Comparison of ENCODE assay signal across 24 cellular contexts in the genomic region with DNA sequence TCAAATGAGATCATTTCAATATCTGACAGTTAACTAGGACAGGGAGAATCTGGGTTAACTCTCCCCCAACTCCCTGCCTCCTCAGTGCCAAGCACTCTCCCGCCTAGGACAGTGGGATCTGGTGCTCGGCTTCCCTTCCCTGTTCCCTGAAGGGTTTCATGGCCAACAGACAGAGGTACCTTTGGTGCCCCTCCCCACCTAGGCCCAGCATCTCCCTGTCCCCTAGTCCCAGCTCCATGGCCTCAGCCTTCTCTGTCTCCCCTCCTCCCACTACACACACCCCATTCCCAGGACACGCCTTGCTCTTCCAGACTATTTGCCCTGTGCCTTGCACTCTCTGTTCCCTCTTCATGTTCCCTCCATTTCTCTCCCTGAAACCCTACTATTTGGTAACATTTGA.
DNase-seq lines count a peak whose midpoint lies in the region; ATAC-seq lines count a peak whose summit lies in the region.
"Had no signal": no experiment of that assay in that cellular context is flagged by ENCODE, and none has a peak within 500 bp of the region (broad histone marks: within the 10 kb centered on the region; RNA-seq: fewer than 3 reads in every experiment).

No MANE protein-coding gene starts in this region.

- H3K4me3 Mint-ChIP-seq in activated naive CD8-positive, alpha-beta T cell = no peak overlapping the region
- H3K4me3 Mint-ChIP-seq in activated naive CD8-positive, alpha-beta T cell treated with anti-CD3 and anti-CD28 coated beads for 36 hours = no peak overlapping the region
- peak overlapping the region; percentile 77 for H3K4me3 Mint-ChIP-seq in T-helper 17 cell
- peak overlapping the region in 1 of 2 donors; percentile 1 for H3K4me3 Mint-ChIP-seq in effector memory CD8-positive, alpha-beta T cell
- H3K4me3 Mint-ChIP-seq: GM23338 had no signal

- peaks cover 2% of the 10 kb centered on the region; the same call in 1 of the 2 replicates for H3K27me3 ChIP-seq in MG63
- H3K27me3 ChIP-seq: pancreas had no signal

- H3K9me3 ChIP-seq in T-helper 17 cell (ENCODE audit: control insufficient read depth, low read length, poor library complexity, severe bottlenecking) (no peaks in the 10 kb centered on the region), MG63 (no peaks in the 10 kb centered on the region)
- H3K9me3 ChIP-seq: pancreas had no signal

- no peaks in the 10 kb centered on the region for H3K9me3 Mint-ChIP-seq in activated naive CD8-positive, alpha-beta T cell (ENCODE audit: low read depth)
- no peaks in the 10 kb centered on the region for H3K9me3 Mint-ChIP-seq in activated naive CD8-positive, alpha-beta T cell treated with anti-CD3 and anti-CD28 coated beads for 36 hours
- no peaks in the 10 kb centered on the region for H3K9me3 Mint-ChIP-seq in effector memory CD8-positive, alpha-beta T cell
- H3K9me3 Mint-ChIP-seq: GM23338; stimulated activated naive B cell treated with anti-CD40 and anti-IgM and Interleukin-4, amounts not matched to agents 10 μg/mL and 1 μg/mL and 100 μg/mL, for 72 hours had no signal

- ATAC-seq in T-helper 17 cell = no peak
- ATAC-seq in effector memory CD8-positive, alpha-beta T cell (replicated peaks) = no peak
- ATAC-seq: GM23338, sciatic nerve had no signal

- H3K4me1 Mint-ChIP-seq in activated naive CD8-positive, alpha-beta T cell (ENCODE audit: low read depth) = peaks cover 80% of the 10 kb centered on the region
- H3K4me1 Mint-ChIP-seq in activated naive CD8-positive, alpha-beta T cell treated with anti-CD3 and anti-CD28 coated beads for 36 hours = peaks cover 74% of the 10 kb centered on the region
- peaks cover 62% of the 10 kb centered on the region for H3K4me1 Mint-ChIP-seq in T-helper 17 cell
- peaks cover 74 to 80% of the 10 kb centered on the region in 2 donors for H3K4me1 Mint-ChIP-seq in effector memory CD8-positive, alpha-beta T cell (ENCODE audit: low read depth in 2 of 2)

- DNase-seq in activated naive CD8-positive, alpha-beta T cell treated with anti-CD3 and anti-CD28 coated beads for 36 hours = no peak
- DNase-seq in T-helper 17 cell (no peak), NCI-H226 (no peak), MG63 (no peak)
- no peak for DNase-seq in effector memory CD8-positive, alpha-beta T cell
- peak; percentile 16 for DNase-seq in stimulated activated CD8-positive, alpha-beta memory T cell treated with anti-CD3 and anti-CD28 coated beads, Interleukin-4, amount 100 ng/mL, for 48 hours
- DNase-seq in stimulated activated CD4-positive, alpha-beta T cell treated with anti-CD3 and anti-CD28 coated beads, Interleukin-1b, Interleukin-23, amount 100 ng/mL, for 48 hours = no peak
- DNase-seq: activated CD4-positive, alpha-beta T cell treated with anti-CD3 and anti-CD28 coated beads, Interleukin-2, amount 50 U/mL, for 48 hours; activated effector memory CD4-positive, alpha-beta T cell treated with anti-CD3 and anti-CD28 coated beads, Interleukin-2, amount 50 U/mL, for 16 hours; amygdala; DMS79; foreskin melanocyte; hippocampal formation; MV-4-11; NCI-H1694 treated with DMSO at 0.1 percent for 48 hours; NCI-H69; pancreas; Right ventricle myocardium superior; stimulated activated naive B cell treated with anti-CD40 and anti-IgM and Interleukin-4, amounts not matched to agents 10 μg/mL and 1 μg/mL and 100 μg/mL, for 72 hours had no signal

- no peak overlapping the region for H3K4me3 ChIP-seq in MG63
- H3K4me3 ChIP-seq: cardiac muscle cell, GM23338, lung, pancreas had no signal

- peak overlapping the region; percentile 58 for H3K27ac Mint-ChIP-seq in activated naive CD8-positive, alpha-beta T cell
- no peak overlapping the region for H3K27ac Mint-ChIP-seq in activated naive CD8-positive, alpha-beta T cell treated with anti-CD3 and anti-CD28 coated beads for 36 hours
- peak overlapping the region; percentile 91 for H3K27ac Mint-ChIP-seq in T-helper 17 cell
- H3K27ac Mint-ChIP-seq in effector memory CD8-positive, alpha-beta T cell = peak overlapping the region; percentile 85 to 96
- H3K27ac Mint-ChIP-seq: GM23338; stimulated activated naive B cell treated with anti-CD40 and anti-IgM and Interleukin-4, amounts not matched to agents 10 μg/mL and 1 μg/mL and 100 μg/mL, for 72 hours had no signal

- peaks cover 15% of the 10 kb centered on the region for H3K36me3 Mint-ChIP-seq in activated naive CD8-positive, alpha-beta T cell
- H3K36me3 Mint-ChIP-seq in activated naive CD8-positive, alpha-beta T cell treated with anti-CD3 and anti-CD28 coated beads for 36 hours = peaks cover 63% of the 10 kb centered on the region
- H3K36me3 Mint-ChIP-seq in T-helper 17 cell (ENCODE audit: low read depth) = peaks cover 7% of the 10 kb centered on the region
- peaks cover 69% of the 10 kb centered on the region for H3K36me3 Mint-ChIP-seq in effector memory CD8-positive, alpha-beta T cell (ENCODE audit: insufficient read depth)
- H3K36me3 Mint-ChIP-seq: stimulated activated naive B cell treated with anti-CD40 and anti-IgM and Interleukin-4, amounts not matched to agents 10 μg/mL and 1 μg/mL and 100 μg/mL, for 72 hours had no signal

- H3K27me3 Mint-ChIP-seq in activated naive CD8-positive, alpha-beta T cell = no peaks in the 10 kb centered on the region
- H3K27me3 Mint-ChIP-seq in activated naive CD8-positive, alpha-beta T cell treated with anti-CD3 and anti-CD28 coated beads for 36 hours = no peaks in the 10 kb centered on the region
- no peaks in the 10 kb centered on the region for H3K27me3 Mint-ChIP-seq in T-helper 17 cell
- no peaks in the 10 kb centered on the region for H3K27me3 Mint-ChIP-seq in effector memory CD8-positive, alpha-beta T cell

- H3K36me3 ChIP-seq in MG63 = no peaks in the 10 kb centered on the region
- H3K36me3 ChIP-seq: cardiac muscle cell, pancreas had no signal
